27 cellular contexts compared by ENCODE assay signal in the genomic region with DNA sequence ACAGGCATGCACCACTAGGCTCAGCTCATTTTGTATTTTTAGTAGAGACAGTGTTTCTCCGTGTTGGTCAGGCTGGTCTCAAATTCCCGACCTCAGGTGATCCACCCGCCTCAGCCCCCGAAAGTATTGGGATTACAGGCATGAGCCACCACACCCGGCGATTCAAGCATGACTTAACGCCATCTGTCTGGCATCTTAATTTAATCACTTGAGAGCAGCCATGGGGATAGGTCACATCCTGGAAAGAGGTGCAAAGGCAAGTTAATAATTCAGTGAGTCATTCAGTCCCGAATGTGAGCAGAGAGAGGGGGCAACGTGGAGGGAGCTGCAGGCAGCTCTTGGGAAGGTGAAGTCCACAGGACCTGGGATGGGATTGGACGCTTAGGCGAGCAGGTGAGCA. TPM values are rescaled to one million over a fixed set of nuclear protein-coding genes. Genes with fewer than 3 reads are reported as not detected.
"Had no signal": no experiment of that assay in that cellular context is flagged by ENCODE, and none has a peak within 500 bp of the region (broad histone marks: within the 10 kb centered on the region; RNA-seq: fewer than 3 reads in every experiment).

No MANE protein-coding gene starts in this region.

- H3K36me3 ChIP-seq: Peyer's patch had no signal

- H3K36me3 Mint-ChIP-seq: brain had no signal

- H3K27ac ChIP-seq: KMS-11, Peyer's patch had no signal

- DNase-seq: activated B cell treated with CpG ODN at 0.5 μM for 24 hours; activated CD4-positive, alpha-beta T cell treated with anti-CD3 and anti-CD28 coated beads for 1 hour; activated CD4-positive, alpha-beta T cell treated with anti-CD3 and anti-CD28 coated beads, Interleukin-2, amount 10 ng/mL, durations not matched to agents 24 days and 14 days; activated CD4-positive, alpha-beta T cell treated with anti-CD3 and anti-CD28 coated beads, Interleukin-2, amount 50 U/mL, for 48 hours; activated CD8-positive, alpha-beta memory T cell treated with anti-CD3 and anti-CD28 coated beads, Interleukin-2, amount 10 ng/mL, durations not matched to agents 7 days and 5 days; activated effector memory CD4-positive, alpha-beta T cell treated with anti-CD3 and anti-CD28 coated beads, Interleukin-2, amount 50 U/mL, for 16 hours; activated naive CD4-positive, alpha-beta T cell treated with Interleukin-2 at 50 U/mL for 16 hours; activated T-cell treated with anti-CD3 and anti-CD28 coated beads, Interleukin-2, amount 50 U/mL, for 4 hours; amygdala; MV-4-11; NCI-H1092 treated with DMSO at 0.1 percent for 48 hours; NCI-H1436; NCI-H1694 treated with DMSO at 0.1 percent for 48 hours; NCI-H2029 treated with DMSO at 0.1 percent for 48 hours; NCI-H345; NCI-H510A; NCI-H526 treated with DMSO at 0.1 percent for 48 hours; Peyer's patch; SHP77 had no signal

- H3K4me3 ChIP-seq: Peyer's patch had no signal

- H3K4me3 Mint-ChIP-seq: activated B cell treated with CpG ODN at 0.5 μM for 24 hours; activated CD4-positive, alpha-beta T cell treated with anti-CD3 and anti-CD28 coated beads, Interleukin-2, amount 10 ng/mL, durations not matched to agents 24 days and 14 days; activated CD8-positive, alpha-beta memory T cell treated with anti-CD3 and anti-CD28 coated beads, Interleukin-2, amount 10 ng/mL, durations not matched to agents 7 days and 5 days; activated naive CD8-positive, alpha-beta T cell; activated T-cell treated with anti-CD3 and anti-CD28 coated beads, Interleukin-2, amount 50 U/mL, for 4 hours; brain; central memory CD8-positive, alpha-beta T cell; T-helper 1 cell treated with Interleukin-12 subunit alpha and Interleukin-12 subunit beta and Interleukin-4 antibody, amounts not matched to agents 30 μg/mL and 1 μg/mL, for 36 hours had no signal

- ATAC-seq: activated CD8-positive, alpha-beta memory T cell treated with anti-CD3 and anti-CD28 coated beads, Interleukin-2, amount 10 ng/mL, durations not matched to agents 7 days and 5 days; activated T-cell treated with anti-CD3 and anti-CD28 coated beads, Interleukin-2, amount 50 U/mL, for 4 hours had no signal

- H3K4me1 ChIP-seq: Peyer's patch had no signal

- H3K27me3 ChIP-seq: Peyer's patch had no signal

- H3K4me1 Mint-ChIP-seq: activated B cell treated with CpG ODN at 0.5 μM for 24 hours; activated CD4-positive, alpha-beta T cell treated with anti-CD3 and anti-CD28 coated beads, Interleukin-2, amount 10 ng/mL, durations not matched to agents 24 days and 14 days; activated CD8-positive, alpha-beta memory T cell treated with anti-CD3 and anti-CD28 coated beads, Interleukin-2, amount 10 ng/mL, durations not matched to agents 7 days and 5 days; central memory CD8-positive, alpha-beta T cell had no signal

- H3K27ac Mint-ChIP-seq: activated B cell treated with CpG ODN at 0.5 μM for 24 hours; activated CD4-positive, alpha-beta T cell treated with anti-CD3 and anti-CD28 coated beads, Interleukin-2, amount 10 ng/mL, durations not matched to agents 24 days and 14 days; activated CD8-positive, alpha-beta memory T cell treated with anti-CD3 and anti-CD28 coated beads, Interleukin-2, amount 10 ng/mL, durations not matched to agents 7 days and 5 days; activated naive CD8-positive, alpha-beta T cell; T-helper 1 cell treated with Interleukin-12 subunit alpha and Interleukin-12 subunit beta and Interleukin-4 antibody, amounts not matched to agents 30 μg/mL and 1 μg/mL, for 36 hours had no signal

- H3K27me3 Mint-ChIP-seq: activated B cell treated with CpG ODN at 0.5 μM for 24 hours; activated CD4-positive, alpha-beta T cell treated with anti-CD3 and anti-CD28 coated beads, Interleukin-2, amount 10 ng/mL, durations not matched to agents 24 days and 14 days; activated CD8-positive, alpha-beta memory T cell treated with anti-CD3 and anti-CD28 coated beads, Interleukin-2, amount 10 ng/mL, durations not matched to agents 7 days and 5 days had no signal

RNA-seq across cellular contexts. Expression of gene USP29, which starts 31.7 kb away (rescaled TPM):
- total RNA-seq: activated B cell treated with CpG ODN at 0.5 μM for 24 hours; activated CD4-positive, alpha-beta T cell treated with anti-CD3 and anti-CD28 coated beads, Interleukin-2, amount 10 ng/mL, durations not matched to agents 24 days and 14 days; activated CD8-positive, alpha-beta memory T cell treated with anti-CD3 and anti-CD28 coated beads, Interleukin-2, amount 10 ng/mL, durations not matched to agents 7 days and 5 days; activated T-cell treated with anti-CD3 and anti-CD28 coated beads, Interleukin-2, amount 50 U/mL, for 4 hours; astrocyte; MCF 10A; Peyer's patch; SK-MEL-5 had no signal

RNA-seq across cellular contexts. Expression of gene ZIM3, which starts 56.9 kb away (rescaled TPM):
- total RNA-seq: activated B cell treated with CpG ODN at 0.5 μM for 24 hours; activated CD4-positive, alpha-beta T cell treated with anti-CD3 and anti-CD28 coated beads, Interleukin-2, amount 10 ng/mL, durations not matched to agents 24 days and 14 days; activated CD8-positive, alpha-beta memory T cell treated with anti-CD3 and anti-CD28 coated beads, Interleukin-2, amount 10 ng/mL, durations not matched to agents 7 days and 5 days; activated T-cell treated with anti-CD3 and anti-CD28 coated beads, Interleukin-2, amount 50 U/mL, for 4 hours; astrocyte; MCF 10A; Peyer's patch; SK-MEL-5 had no signal
